1 cellular context compared by ENCODE assay signal in the genomic region with DNA sequence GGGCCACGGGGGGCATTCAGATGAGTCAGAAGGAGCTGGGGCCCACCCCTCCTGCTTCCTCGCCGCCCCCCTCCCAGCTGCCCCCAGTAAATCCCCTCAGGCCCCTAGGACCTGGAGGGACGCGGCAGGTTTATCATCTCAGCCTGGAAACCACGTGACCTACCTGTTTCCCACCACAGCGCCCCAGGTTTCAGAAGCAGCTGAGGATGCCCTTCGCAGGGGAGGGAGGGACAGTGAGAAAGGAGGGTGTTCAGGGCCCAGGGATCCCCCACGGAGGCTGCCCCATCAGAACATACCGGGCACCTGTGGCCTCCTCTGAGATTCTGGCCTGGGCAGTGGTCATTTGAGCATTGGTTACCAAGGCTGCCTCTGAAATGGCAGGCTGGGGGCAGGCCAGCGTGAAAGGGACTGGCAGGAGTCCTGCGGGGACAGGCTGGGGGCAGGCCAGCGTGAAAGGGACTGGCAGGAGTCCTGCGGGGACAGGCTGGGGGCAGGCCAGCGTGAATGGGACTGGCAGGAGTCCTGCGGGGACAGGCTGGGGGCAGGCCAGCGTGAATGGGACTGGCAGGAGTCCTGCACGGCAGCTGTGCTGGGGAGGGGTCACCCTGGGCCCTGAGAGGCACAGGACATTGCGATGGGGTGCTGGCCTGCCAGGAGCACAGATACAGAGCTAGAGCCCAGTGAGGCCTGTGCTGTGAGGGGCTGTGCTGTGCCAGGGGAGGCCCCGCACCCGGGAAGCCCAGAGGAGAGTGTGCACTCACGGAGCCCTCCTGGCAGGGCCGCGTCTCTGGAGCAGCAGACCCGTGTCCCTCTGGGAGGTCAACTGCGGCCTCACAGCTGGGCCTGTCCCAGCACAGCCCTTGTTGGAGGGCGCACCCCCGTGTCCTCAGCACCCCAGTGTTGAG.
TF ChIP-seq lines count a peak whose summit lies in the region.

No MANE protein-coding gene starts in this region.

TF ChIP-seq in HepG2, 621 proteins besides CTCF, POLR2A, EP300 and RAD21 (continued from another document and continues in another):
- TF ChIP-seq, protein P1, sequence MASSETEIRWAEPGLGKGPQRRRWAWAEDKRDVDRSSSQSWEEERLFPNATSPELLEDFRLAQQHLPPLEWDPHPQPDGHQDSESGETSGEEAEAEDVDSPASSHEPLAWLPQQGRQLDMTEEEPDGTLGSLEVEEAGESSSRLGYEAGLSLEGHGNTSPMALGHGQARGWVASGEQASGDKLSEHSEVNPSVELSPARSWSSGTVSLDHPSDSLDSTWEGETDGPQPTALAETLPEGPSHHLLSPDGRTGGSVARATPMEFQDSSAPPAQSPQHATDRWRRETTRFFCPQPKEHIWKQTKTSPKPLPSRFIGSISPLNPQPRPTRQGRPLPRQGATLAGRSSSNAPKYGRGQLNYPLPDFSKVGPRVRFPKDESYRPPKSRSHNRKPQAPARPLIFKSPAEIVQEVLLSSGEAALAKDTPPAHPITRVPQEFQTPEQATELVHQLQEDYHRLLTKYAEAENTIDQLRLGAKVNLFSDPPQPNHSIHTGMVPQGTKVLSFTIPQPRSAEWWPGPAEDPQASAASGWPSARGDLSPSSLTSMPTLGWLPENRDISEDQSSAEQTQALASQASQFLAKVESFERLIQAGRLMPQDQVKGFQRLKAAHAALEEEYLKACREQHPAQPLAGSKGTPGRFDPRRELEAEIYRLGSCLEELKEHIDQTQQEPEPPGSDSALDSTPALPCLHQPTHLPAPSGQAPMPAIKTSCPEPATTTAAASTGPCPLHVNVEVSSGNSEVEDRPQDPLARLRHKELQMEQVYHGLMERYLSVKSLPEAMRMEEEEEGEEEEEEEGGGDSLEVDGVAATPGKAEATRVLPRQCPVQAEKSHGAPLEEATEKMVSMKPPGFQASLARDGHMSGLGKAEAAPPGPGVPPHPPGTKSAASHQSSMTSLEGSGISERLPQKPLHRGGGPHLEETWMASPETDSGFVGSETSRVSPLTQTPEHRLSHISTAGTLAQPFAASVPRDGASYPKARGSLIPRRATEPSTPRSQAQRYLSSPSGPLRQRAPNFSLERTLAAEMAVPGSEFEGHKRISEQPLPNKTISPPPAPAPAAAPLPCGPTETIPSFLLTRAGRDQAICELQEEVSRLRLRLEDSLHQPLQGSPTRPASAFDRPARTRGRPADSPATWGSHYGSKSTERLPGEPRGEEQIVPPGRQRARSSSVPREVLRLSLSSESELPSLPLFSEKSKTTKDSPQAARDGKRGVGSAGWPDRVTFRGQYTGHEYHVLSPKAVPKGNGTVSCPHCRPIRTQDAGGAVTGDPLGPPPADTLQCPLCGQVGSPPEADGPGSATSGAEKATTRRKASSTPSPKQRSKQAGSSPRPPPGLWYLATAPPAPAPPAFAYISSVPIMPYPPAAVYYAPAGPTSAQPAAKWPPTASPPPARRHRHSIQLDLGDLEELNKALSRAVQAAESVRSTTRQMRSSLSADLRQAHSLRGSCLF (CRISPR knock-in tag; IDR thresholded peaks at IDR 0.05; ENCODE audit: borderline replicate concordance): no peak
- TF ChIP-seq RAD51 (IDR thresholded peaks at IDR 0.05; ENCODE audit: borderline replicate concordance) (peak; percentile 68; the same call in 1 of the 2 replicates), ZNF883 (CRISPR knock-in tag; IDR thresholded peaks at IDR 0.05; ENCODE audit: not compliant biosample characterization) (no peak), NFYC (CRISPR knock-in tag; IDR thresholded peaks at IDR 0.05) (no peak), ZNF724P (CRISPR knock-in tag; IDR thresholded peaks at IDR 0.05; ENCODE audit: borderline replicate concordance) (no peak), JDP2 (CRISPR knock-in tag; IDR thresholded peaks at IDR 0.05; ENCODE audit: borderline replicate concordance) (no peak), ZKSCAN5 (CRISPR knock-in tag; IDR thresholded peaks at IDR 0.05) (no peak), ZNF3 (CRISPR knock-in tag; IDR thresholded peaks at IDR 0.05) (no peak), ZNF709 (CRISPR knock-in tag; IDR thresholded peaks at IDR 0.05) (no peak), ZC3H4 (CRISPR knock-in tag; IDR thresholded peaks at IDR 0.05; ENCODE audit: borderline replicate concordance) (no peak), FOXK1 (CRISPR knock-in tag; IDR thresholded peaks at IDR 0.05; ENCODE audit: borderline replicate concordance, low read depth) (no peak), ZNF775 (CRISPR knock-in tag; IDR thresholded peaks at IDR 0.05; ENCODE audit: borderline replicate concordance) (no peak), JUN (CRISPR knock-in tag; IDR thresholded peaks at IDR 0.05) (no peak), ZNF768 (CRISPR knock-in tag; IDR thresholded peaks at IDR 0.05) (no peak)
- TF ChIP-seq, protein P2, sequence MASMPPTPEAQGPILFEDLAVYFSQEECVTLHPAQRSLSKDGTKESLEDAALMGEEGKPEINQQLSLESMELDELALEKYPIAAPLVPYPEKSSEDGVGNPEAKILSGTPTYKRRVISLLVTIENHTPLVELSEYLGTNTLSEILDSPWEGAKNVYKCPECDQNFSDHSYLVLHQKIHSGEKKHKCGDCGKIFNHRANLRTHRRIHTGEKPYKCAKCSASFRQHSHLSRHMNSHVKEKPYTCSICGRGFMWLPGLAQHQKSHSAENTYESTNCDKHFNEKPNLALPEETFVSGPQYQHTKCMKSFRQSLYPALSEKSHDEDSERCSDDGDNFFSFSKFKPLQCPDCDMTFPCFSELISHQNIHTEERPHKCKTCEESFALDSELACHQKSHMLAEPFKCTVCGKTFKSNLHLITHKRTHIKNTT (CRISPR knock-in tag; IDR thresholded peaks at IDR 0.05): no peak
- TF ChIP-seq, protein P3, sequence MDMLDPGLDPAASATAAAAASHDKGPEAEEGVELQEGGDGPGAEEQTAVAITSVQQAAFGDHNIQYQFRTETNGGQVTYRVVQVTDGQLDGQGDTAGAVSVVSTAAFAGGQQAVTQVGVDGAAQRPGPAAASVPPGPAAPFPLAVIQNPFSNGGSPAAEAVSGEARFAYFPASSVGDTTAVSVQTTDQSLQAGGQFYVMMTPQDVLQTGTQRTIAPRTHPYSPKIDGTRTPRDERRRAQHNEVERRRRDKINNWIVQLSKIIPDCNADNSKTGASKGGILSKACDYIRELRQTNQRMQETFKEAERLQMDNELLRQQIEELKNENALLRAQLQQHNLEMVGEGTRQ (IDR thresholded peaks at IDR 0.05; ENCODE audit: low read depth, low read length): peak; percentile 39; the same call in 1 of the 2 replicates
- TF ChIP-seq, protein P3 (CRISPR knock-in tag; IDR thresholded peaks at IDR 0.05; ENCODE audit: borderline replicate concordance): peak; percentile 52; the same call in 1 of the 2 replicates
- TF ChIP-seq, protein P4, sequence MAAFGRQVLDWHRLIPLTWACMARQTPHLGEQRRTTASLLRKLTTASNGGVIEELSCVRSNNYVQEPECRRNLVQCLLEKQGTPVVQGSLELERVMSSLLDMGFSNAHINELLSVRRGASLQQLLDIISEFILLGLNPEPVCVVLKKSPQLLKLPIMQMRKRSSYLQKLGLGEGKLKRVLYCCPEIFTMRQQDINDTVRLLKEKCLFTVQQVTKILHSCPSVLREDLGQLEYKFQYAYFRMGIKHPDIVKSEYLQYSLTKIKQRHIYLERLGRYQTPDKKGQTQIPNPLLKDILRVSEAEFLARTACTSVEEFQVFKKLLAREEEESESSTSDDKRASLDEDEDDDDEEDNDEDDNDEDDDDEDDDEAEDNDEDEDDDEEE (CRISPR knock-in tag; IDR thresholded peaks at IDR 0.05): 0 out of 2 replicates have a peak, but pooled peaks have one; percentile 55
- TF ChIP-seq, protein P5, sequence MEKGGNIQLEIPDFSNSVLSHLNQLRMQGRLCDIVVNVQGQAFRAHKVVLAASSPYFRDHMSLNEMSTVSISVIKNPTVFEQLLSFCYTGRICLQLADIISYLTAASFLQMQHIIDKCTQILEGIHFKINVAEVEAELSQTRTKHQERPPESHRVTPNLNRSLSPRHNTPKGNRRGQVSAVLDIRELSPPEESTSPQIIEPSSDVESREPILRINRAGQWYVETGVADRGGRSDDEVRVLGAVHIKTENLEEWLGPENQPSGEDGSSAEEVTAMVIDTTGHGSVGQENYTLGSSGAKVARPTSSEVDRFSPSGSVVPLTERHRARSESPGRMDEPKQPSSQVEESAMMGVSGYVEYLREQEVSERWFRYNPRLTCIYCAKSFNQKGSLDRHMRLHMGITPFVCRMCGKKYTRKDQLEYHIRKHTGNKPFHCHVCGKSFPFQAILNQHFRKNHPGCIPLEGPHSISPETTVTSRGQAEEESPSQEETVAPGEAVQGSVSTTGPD (CRISPR knock-in tag; IDR thresholded peaks at IDR 0.05): no peak
- TF ChIP-seq, protein P6, sequence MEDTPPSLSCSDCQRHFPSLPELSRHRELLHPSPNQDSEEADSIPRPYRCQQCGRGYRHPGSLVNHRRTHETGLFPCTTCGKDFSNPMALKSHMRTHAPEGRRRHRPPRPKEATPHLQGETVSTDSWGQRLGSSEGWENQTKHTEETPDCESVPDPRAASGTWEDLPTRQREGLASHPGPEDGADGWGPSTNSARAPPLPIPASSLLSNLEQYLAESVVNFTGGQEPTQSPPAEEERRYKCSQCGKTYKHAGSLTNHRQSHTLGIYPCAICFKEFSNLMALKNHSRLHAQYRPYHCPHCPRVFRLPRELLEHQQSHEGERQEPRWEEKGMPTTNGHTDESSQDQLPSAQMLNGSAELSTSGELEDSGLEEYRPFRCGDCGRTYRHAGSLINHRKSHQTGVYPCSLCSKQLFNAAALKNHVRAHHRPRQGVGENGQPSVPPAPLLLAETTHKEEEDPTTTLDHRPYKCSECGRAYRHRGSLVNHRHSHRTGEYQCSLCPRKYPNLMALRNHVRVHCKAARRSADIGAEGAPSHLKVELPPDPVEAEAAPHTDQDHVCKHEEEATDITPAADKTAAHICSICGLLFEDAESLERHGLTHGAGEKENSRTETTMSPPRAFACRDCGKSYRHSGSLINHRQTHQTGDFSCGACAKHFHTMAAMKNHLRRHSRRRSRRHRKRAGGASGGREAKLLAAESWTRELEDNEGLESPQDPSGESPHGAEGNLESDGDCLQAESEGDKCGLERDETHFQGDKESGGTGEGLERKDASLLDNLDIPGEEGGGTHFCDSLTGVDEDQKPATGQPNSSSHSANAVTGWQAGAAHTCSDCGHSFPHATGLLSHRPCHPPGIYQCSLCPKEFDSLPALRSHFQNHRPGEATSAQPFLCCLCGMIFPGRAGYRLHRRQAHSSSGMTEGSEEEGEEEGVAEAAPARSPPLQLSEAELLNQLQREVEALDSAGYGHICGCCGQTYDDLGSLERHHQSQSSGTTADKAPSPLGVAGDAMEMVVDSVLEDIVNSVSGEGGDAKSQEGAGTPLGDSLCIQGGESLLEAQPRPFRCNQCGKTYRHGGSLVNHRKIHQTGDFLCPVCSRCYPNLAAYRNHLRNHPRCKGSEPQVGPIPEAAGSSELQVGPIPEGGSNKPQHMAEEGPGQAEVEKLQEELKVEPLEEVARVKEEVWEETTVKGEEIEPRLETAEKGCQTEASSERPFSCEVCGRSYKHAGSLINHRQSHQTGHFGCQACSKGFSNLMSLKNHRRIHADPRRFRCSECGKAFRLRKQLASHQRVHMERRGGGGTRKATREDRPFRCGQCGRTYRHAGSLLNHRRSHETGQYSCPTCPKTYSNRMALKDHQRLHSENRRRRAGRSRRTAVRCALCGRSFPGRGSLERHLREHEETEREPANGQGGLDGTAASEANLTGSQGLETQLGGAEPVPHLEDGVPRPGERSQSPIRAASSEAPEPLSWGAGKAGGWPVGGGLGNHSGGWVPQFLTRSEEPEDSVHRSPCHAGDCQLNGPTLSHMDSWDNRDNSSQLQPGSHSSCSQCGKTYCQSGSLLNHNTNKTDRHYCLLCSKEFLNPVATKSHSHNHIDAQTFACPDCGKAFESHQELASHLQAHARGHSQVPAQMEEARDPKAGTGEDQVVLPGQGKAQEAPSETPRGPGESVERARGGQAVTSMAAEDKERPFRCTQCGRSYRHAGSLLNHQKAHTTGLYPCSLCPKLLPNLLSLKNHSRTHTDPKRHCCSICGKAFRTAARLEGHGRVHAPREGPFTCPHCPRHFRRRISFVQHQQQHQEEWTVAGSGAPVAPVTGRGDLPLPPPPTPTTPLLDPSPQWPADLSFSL (CRISPR knock-in tag; IDR thresholded peaks at IDR 0.05): no peak
- TF ChIP-seq, protein P7, sequence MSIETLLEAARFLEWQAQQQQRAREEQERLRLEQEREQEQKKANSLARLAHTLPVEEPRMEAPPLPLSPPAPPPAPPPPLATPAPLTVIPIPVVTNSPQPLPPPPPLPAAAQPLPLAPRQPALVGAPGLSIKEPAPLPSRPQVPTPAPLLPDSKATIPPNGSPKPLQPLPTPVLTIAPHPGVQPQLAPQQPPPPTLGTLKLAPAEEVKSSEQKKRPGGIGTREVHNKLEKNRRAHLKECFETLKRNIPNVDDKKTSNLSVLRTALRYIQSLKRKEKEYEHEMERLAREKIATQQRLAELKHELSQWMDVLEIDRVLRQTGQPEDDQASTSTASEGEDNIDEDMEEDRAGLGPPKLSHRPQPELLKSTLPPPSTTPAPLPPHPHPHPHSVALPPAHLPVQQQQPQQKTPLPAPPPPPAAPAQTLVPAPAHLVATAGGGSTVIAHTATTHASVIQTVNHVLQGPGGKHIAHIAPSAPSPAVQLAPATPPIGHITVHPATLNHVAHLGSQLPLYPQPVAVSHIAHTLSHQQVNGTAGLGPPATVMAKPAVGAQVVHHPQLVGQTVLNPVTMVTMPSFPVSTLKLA (IDR thresholded peaks at IDR 0.05): no peak
- TF ChIP-seq, protein P8, sequence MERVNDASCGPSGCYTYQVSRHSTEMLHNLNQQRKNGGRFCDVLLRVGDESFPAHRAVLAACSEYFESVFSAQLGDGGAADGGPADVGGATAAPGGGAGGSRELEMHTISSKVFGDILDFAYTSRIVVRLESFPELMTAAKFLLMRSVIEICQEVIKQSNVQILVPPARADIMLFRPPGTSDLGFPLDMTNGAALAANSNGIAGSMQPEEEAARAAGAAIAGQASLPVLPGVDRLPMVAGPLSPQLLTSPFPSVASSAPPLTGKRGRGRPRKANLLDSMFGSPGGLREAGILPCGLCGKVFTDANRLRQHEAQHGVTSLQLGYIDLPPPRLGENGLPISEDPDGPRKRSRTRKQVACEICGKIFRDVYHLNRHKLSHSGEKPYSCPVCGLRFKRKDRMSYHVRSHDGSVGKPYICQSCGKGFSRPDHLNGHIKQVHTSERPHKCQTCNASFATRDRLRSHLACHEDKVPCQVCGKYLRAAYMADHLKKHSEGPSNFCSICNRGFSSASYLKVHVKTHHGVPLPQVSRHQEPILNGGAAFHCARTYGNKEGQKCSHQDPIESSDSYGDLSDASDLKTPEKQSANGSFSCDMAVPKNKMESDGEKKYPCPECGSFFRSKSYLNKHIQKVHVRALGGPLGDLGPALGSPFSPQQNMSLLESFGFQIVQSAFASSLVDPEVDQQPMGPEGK (CRISPR knock-in tag; IDR thresholded peaks at IDR 0.05): peak; percentile 50
- TF ChIP-seq, protein P9, sequence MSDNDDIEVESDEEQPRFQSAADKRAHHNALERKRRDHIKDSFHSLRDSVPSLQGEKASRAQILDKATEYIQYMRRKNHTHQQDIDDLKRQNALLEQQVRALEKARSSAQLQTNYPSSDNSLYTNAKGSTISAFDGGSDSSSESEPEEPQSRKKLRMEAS (IDR thresholded peaks at IDR 0.05): peak; percentile 16
